1 cellular context compared by ENCODE assay signal in genomic region chrX:318739-319578, GRCh38.
TF ChIP-seq lines count a peak whose summit lies in the region.

Gene GTPBP6, minus strand, starts transcription at chrX:318796. Its CDS starts 9 bp downstream, at chrX:318787.

TF ChIP-seq in HEK293, 187 proteins besides CTCF, POLR2A, EP300 and RAD21 (continued from another document):
- TF ChIP-seq ZNF280D (tag by site-specific recombination; IDR thresholded peaks at IDR 0.05) (no peak), SCRT1 (tag by site-specific recombination; IDR thresholded peaks at IDR 0.05; ENCODE audit: borderline replicate concordance) (no peak), ZNF580 (tag by site-specific recombination; IDR thresholded peaks at IDR 0.05) (no peak), ZNF785 (tag by site-specific recombination; IDR thresholded peaks at IDR 0.05) (no peak), GLI2 (tag by site-specific recombination; IDR thresholded peaks at IDR 0.05; ENCODE audit: borderline replicate concordance, low read depth) (no peak), PRDM4 (tag by site-specific recombination; IDR thresholded peaks at IDR 0.05) (no peak), SCRT2 (tag by site-specific recombination; IDR thresholded peaks at IDR 0.05) (no peak), ZNF132 (tag by site-specific recombination; IDR thresholded peaks at IDR 0.05; ENCODE audit: borderline replicate concordance) (no peak), ZNF214 (tag by site-specific recombination; IDR thresholded peaks at IDR 0.05; ENCODE audit: borderline replicate concordance) (no peak), TSHZ1 (tag by site-specific recombination; IDR thresholded peaks at IDR 0.05; ENCODE audit: borderline replicate concordance) (peak; percentile 70; the same call in 1 of the 2 replicates), ZFP37 (tag by site-specific recombination; IDR thresholded peaks at IDR 0.05) (no peak), ZNF37A (tag by site-specific recombination; IDR thresholded peaks at IDR 0.05) (no peak), ZNF202 (tag by site-specific recombination; IDR thresholded peaks at IDR 0.05; ENCODE audit: borderline replicate concordance) (no peak), KLF7 (tag by site-specific recombination; IDR thresholded peaks at IDR 0.05; ENCODE audit: borderline replicate concordance) (no peak), ZFHX2 (tag by site-specific recombination; conservative IDR thresholded peaks at IDR 0.05) (peak; percentile 80), ZNF146 (tag by site-specific recombination; IDR thresholded peaks at IDR 0.05) (no peak), SETDB1 (IDR thresholded peaks at IDR 0.05; ENCODE audit: insufficient read length, low read length) (no peak), WT1 (tag by site-specific recombination; IDR thresholded peaks at IDR 0.05) (no peak), ZNF175 (tag by site-specific recombination; IDR thresholded peaks at IDR 0.05) (no peak)
